9 cellular contexts compared by ENCODE assay signal in genomic region chr2:12605366-12605765, GRCh38.
"Had no signal": no experiment of that assay in that cellular context is flagged by ENCODE, and none has a peak within 500 bp of the region (broad histone marks: within the 10 kb centered on the region; RNA-seq: fewer than 3 reads in every experiment).

No MANE protein-coding gene starts in this region.

- FAIRE-seq: H1, H54, HepG2 had no signal

- ATAC-seq: GM23338, HepG2 had no signal

- H3K27ac ChIP-seq: HL-60 had no signal

- H3K9me3 Mint-ChIP-seq: GM23338, H9 had no signal

- H3K27ac Mint-ChIP-seq: GM23338, IgD-negative memory B cell had no signal

- H3K4me3 ChIP-seq: GM23338 had no signal

- DNase-seq: H9, HCEC 1CT, KG1 had no signal

- H2AFZ ChIP-seq: GM23338 had no signal

- H3K4me3 Mint-ChIP-seq: GM23338, H9, IgD-negative memory B cell had no signal

- H3K4me2 ChIP-seq: GM23338 had no signal
